19 cellular contexts compared by ENCODE assay signal in the genomic region with DNA sequence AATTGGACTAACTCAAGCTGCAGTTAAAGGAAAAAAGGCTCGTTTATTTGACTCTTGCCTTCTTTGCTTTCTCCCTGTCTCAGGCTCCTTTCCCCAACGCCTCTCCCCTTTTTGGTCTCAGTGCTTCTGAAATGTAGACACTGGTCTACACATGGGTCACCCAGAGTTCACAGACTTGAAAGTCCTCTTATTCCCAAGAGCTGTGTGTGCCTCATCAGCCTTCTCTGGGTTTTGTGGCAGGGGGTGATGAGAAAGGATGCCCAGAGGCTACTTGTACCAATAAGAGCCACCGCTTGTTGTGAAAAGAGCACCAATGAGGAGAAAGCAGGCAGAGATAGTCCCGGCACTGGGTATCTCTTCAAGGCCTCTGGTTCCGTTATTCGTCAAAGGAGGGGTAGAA.
DNase-seq lines count a peak whose midpoint lies in the region; ATAC-seq, FAIRE-seq and TF ChIP-seq lines count a peak whose summit lies in the region.
"Had no signal": no experiment of that assay in that cellular context is flagged by ENCODE, and none has a peak within 500 bp of the region (broad histone marks: within the 10 kb centered on the region; RNA-seq: fewer than 3 reads in every experiment).

No MANE protein-coding gene starts in this region.

- no peak overlapping the region for H3K9ac ChIP-seq in astrocyte (ENCODE audit: low read length)

- H4K20me1 ChIP-seq in astrocyte (ENCODE audit: insufficient read depth, low read length) = no peaks in the 10 kb centered on the region

- H3K9me3 ChIP-seq in astrocyte (ENCODE audit: insufficient read depth, low read depth, low read length) (no peaks in the 10 kb centered on the region), left ventricle myocardium inferior (replicated peaks) (no peaks in the 10 kb centered on the region), small intestine (ENCODE audit: control insufficient read depth, low read depth) (no peaks in the 10 kb centered on the region)
- H3K9me3 ChIP-seq: esophagus muscularis mucosa, heart left ventricle, prostate gland, testis had no signal

- H3K27ac Mint-ChIP-seq in astrocyte (ENCODE audit: unreplicated experiment) = no peak overlapping the region
- H3K27ac Mint-ChIP-seq: activated CD4-positive, alpha-beta T cell treated with anti-CD3 and anti-CD28 coated beads, Interleukin-2, amount 10 ng/mL, durations not matched to agents 24 days and 14 days; immature natural killer cell; naive thymus-derived CD8-positive, alpha-beta T cell had no signal

- no peak for ATAC-seq in GM18502 (IDR thresholded peaks at IDR 0.05; ENCODE audit: poor library complexity, unreplicated experiment)
- ATAC-seq: naive thymus-derived CD8-positive, alpha-beta T cell had no signal

- H2AFZ ChIP-seq in astrocyte (ENCODE audit: low read depth, low read length) = no peak overlapping the region

- no peak for TF ChIP-seq CTCF in astrocyte (IDR thresholded peaks at IDR 0.05; ENCODE audit: insufficient read depth, low read depth, low read length)
- TF ChIP-seq CTCF in left ventricle myocardium inferior (IDR thresholded peaks at IDR 0.05; ENCODE audit: borderline replicate concordance) = no peak

- intact Hi-C loops in left ventricle myocardium inferior (cut with micrococcal nuclease) = no loop called here

- H3K79me2 ChIP-seq in astrocyte (ENCODE audit: insufficient read depth, low read length) = peaks cover 38% of the 10 kb centered on the region

- FAIRE-seq in astrocyte (lab: Jason Lieb, UNC) = peak; percentile 34
- FAIRE-seq in small intestine (lab: Jason Lieb, UNC) = no peak

- peak overlapping the region; percentile 69 for H3K4me2 ChIP-seq in astrocyte (ENCODE audit: low read length)

- H3K4me3 Mint-ChIP-seq in astrocyte (ENCODE audit: unreplicated experiment) = no peak overlapping the region
- H3K4me3 Mint-ChIP-seq: activated CD4-positive, alpha-beta T cell treated with anti-CD3 and anti-CD28 coated beads, Interleukin-2, amount 10 ng/mL, durations not matched to agents 24 days and 14 days; central memory CD8-positive, alpha-beta T cell; immature natural killer cell; naive thymus-derived CD8-positive, alpha-beta T cell had no signal

- H3K36me3 ChIP-seq in astrocyte (ENCODE audit: insufficient read depth, low read length) (peaks cover 2% of the 10 kb centered on the region), left ventricle myocardium inferior (no peaks in the 10 kb centered on the region), small intestine (ENCODE audit: control insufficient read depth in 2 of 2, insufficient read depth in 2 of 2, low read length in 2 of 2) (no peaks in the 10 kb centered on the region)
- H3K36me3 ChIP-seq: esophagus muscularis mucosa, heart left ventricle, prostate gland had no signal

- H3K27me3 Mint-ChIP-seq in astrocyte (ENCODE audit: low read depth, unreplicated experiment) = no peaks in the 10 kb centered on the region
- H3K27me3 Mint-ChIP-seq: activated CD4-positive, alpha-beta T cell treated with anti-CD3 and anti-CD28 coated beads, Interleukin-2, amount 10 ng/mL, durations not matched to agents 24 days and 14 days; central memory CD8-positive, alpha-beta T cell had no signal

- DNase-seq in ELF-1 (ENCODE audit: low read depth, low spot score) = peak; percentile 21
- DNase-seq in astrocyte (ENCODE audit: low read depth) = peak; percentile 80
- DNase-seq in left ventricle myocardium inferior = no peak
- peak; percentile 56 for DNase-seq in renal cortical epithelial cell (ENCODE audit: low read depth)
- no peak for DNase-seq in small intestine
- no peak for DNase-seq in activated naive CD4-positive, alpha-beta T cell treated with Interleukin-2 at 50 U/mL for 16 hours
- DNase-seq: activated CD4-positive, alpha-beta T cell treated with anti-CD3 and anti-CD28 coated beads, Interleukin-2, amount 10 ng/mL, durations not matched to agents 24 days and 14 days; activated effector memory CD4-positive, alpha-beta T cell treated with anti-CD3 and anti-CD28 coated beads, Interleukin-2, amount 50 U/mL, for 16 hours; DND-41; heart left ventricle; immature natural killer cell; mammary epithelial cell; naive thymus-derived CD8-positive, alpha-beta T cell; NCI-H1105 treated with DMSO at 0.1 percent for 48 hours; testis had no signal

- peak overlapping the region; percentile 71 for H3K27ac ChIP-seq in astrocyte (ENCODE audit: low read depth, low read length)
- H3K27ac ChIP-seq in left ventricle myocardium inferior (replicated peaks) = peak overlapping the region; percentile 9
- H3K27ac ChIP-seq in small intestine (ENCODE audit: low read depth in 1 of 2, low read length in 1 of 2) = no peak overlapping the region
- H3K27ac ChIP-seq: prostate gland, testis had no signal

- H3K27me3 ChIP-seq in astrocyte (ENCODE audit: insufficient read depth, low read length) = no peaks in the 10 kb centered on the region
- H3K27me3 ChIP-seq in left ventricle myocardium inferior (ENCODE audit: low read depth) = no peaks in the 10 kb centered on the region
- H3K27me3 ChIP-seq in small intestine (ENCODE audit: control insufficient read depth in 2 of 2, insufficient read depth in 2 of 2, low read length in 2 of 2) = no peaks in the 10 kb centered on the region
- H3K27me3 ChIP-seq: esophagus muscularis mucosa, heart left ventricle, testis had no signal

- no peaks in the 10 kb centered on the region for H3K36me3 Mint-ChIP-seq in astrocyte (ENCODE audit: low read depth, unreplicated experiment)
- H3K36me3 Mint-ChIP-seq: immature natural killer cell; naive thymus-derived CD8-positive, alpha-beta T cell had no signal

- H3K9me3 Mint-ChIP-seq in astrocyte (ENCODE audit: unreplicated experiment) = no peaks in the 10 kb centered on the region
- H3K9me3 Mint-ChIP-seq: activated CD4-positive, alpha-beta T cell treated with anti-CD3 and anti-CD28 coated beads, Interleukin-2, amount 10 ng/mL, durations not matched to agents 24 days and 14 days; central memory CD8-positive, alpha-beta T cell; naive thymus-derived CD8-positive, alpha-beta T cell had no signal

- H3K4me3 ChIP-seq in astrocyte (ENCODE audit: insufficient read depth, low read depth, low read length) = no peak overlapping the region
- H3K4me3 ChIP-seq in left ventricle myocardium inferior = no peak overlapping the region
- no peak overlapping the region for H3K4me3 ChIP-seq in small intestine (ENCODE audit: low read depth in 1 of 2, low read length in 2 of 2)
- H3K4me3 ChIP-seq: esophagus muscularis mucosa, heart left ventricle, prostate gland, testis had no signal

- peaks cover 48% of the 10 kb centered on the region for H3K4me1 ChIP-seq in astrocyte (ENCODE audit: insufficient read depth, low read length)
- H3K4me1 ChIP-seq in left ventricle myocardium inferior = peaks cover 3% of the 10 kb centered on the region
- no peaks in the 10 kb centered on the region for H3K4me1 ChIP-seq in small intestine (ENCODE audit: control insufficient read depth in 2 of 2, insufficient read depth in 1 of 2, low read depth in 1 of 2, low read length in 1 of 2)
- H3K4me1 ChIP-seq: prostate gland had no signal

- 79 to 88% (median 86%) methylated on average over 6 of the region's 6 CpGs for whole genome bisulfite sequencing in small intestine, 3 donors

- peaks cover 42% of the 10 kb centered on the region for H3K4me1 Mint-ChIP-seq in astrocyte (ENCODE audit: low read depth, unreplicated experiment)
- H3K4me1 Mint-ChIP-seq: activated CD4-positive, alpha-beta T cell treated with anti-CD3 and anti-CD28 coated beads, Interleukin-2, amount 10 ng/mL, durations not matched to agents 24 days and 14 days; central memory CD8-positive, alpha-beta T cell; immature natural killer cell; naive thymus-derived CD8-positive, alpha-beta T cell had no signal

Comparison
In these comparisons a context has a peak if more than half of its experiments do, and no peak if none do; other contexts are left out.
1. DNase-seq: peak in ELF-1 (single experiment), astrocyte (single experiment) and renal cortical epithelial cell (single experiment); none in left ventricle myocardium inferior (single experiment), small intestine (single experiment) and activated naive CD4-positive, alpha-beta T cell treated with Interleukin-2 at 50 U/mL for 16 hours (single experiment).
2. H3K27ac ChIP-seq: peak in astrocyte (single experiment) and left ventricle myocardium inferior (single experiment); none in small intestine (0 of 2).